In the genomic region with DNA sequence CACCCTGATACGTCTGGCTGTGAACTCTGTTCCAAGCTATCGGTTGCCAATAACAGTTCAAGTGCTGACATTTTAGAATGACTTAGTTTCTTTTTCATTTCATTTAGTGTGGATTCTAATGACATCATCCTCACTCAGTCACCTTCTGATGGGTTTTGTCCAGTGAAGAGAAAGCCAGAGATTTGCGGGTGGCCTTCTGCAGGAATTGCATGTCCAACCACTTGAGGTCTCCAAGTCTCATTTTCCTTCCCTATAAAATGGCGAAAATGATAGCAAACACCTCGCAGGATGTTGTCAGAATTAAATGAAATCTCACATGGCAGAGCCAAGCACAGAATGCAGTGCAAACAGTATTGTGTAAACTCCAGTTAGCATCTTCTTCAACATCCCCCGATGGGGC, we compare ENCODE assay signal across 23 cellular contexts.
"Had no signal": no experiment of that assay in that cellular context is flagged by ENCODE, and none has a peak within 500 bp of the region (broad histone marks: within the 10 kb centered on the region; RNA-seq: fewer than 3 reads in every experiment).

No MANE protein-coding gene starts in this region.

- DNase-seq: activated CD4-positive, alpha-beta T cell treated with anti-CD3 and anti-CD28 coated beads, Interleukin-2, amount 10 ng/mL, durations not matched to agents 24 days and 14 days; activated CD4-positive, CD25-positive, alpha-beta regulatory T cell; activated CD8-positive, alpha-beta memory T cell treated with anti-CD3 and anti-CD28 coated beads, Interleukin-2, amount 50 U/mL, for 4 hours; activated CD8-positive, alpha-beta T cell treated with anti-CD3 and anti-CD28 coated beads, Interleukin-2, amount 10 ng/mL, durations not matched to agents 7 days and 5 days; activated gamma-delta T cell; activated T-cell treated with anti-CD3 and anti-CD28 coated beads, Interleukin-2, amount 50 U/mL, for 48 hours; body of pancreas; central memory CD4-positive, alpha-beta T cell; cortex of kidney; effector CD4-positive, alpha-beta T cell; kidney; mesenchymal stem cell; nephron progenitor cell; stimulated activated CD4-positive, alpha-beta T cell treated with anti-CD3 and anti-CD28 coated beads, Interleukin-15, amount 100 ng/mL, for 24 hours; stimulated activated CD4-positive, alpha-beta T cell treated with anti-CD3 and anti-CD28 coated beads, Interleukin-4, amount 100 ng/mL, for 1 hour; stimulated activated naive B cell treated with anti-CD40 and anti-IgM and Interleukin-4, amounts not matched to agents 10 μg/mL and 1 μg/mL and 100 μg/mL, for 72 hours; substantia nigra; SW 1271; transverse colon had no signal

- H3K36me3 ChIP-seq: transverse colon had no signal

- H2AFZ ChIP-seq: hepatocyte had no signal

- H3K9me3 ChIP-seq: body of pancreas, psoas muscle, transverse colon had no signal

- FAIRE-seq: endothelial cell of umbilical vein, kidney had no signal

- ATAC-seq: activated CD8-positive, alpha-beta T cell treated with anti-CD3 and anti-CD28 coated beads, Interleukin-2, amount 10 ng/mL, durations not matched to agents 7 days and 5 days; activated naive CD4-positive, alpha-beta T cell treated with anti-CD3 and anti-CD28 coated beads, Interleukin-2, amount 50 U/mL, for 72 hours; body of pancreas; stimulated activated naive B cell treated with anti-CD40 and anti-IgM and Interleukin-4, amounts not matched to agents 10 μg/mL and 1 μg/mL and 100 μg/mL, for 72 hours had no signal

- H3K4me2 ChIP-seq: hepatocyte had no signal

- H3K79me2 ChIP-seq: hepatocyte had no signal

- H3K27me3 ChIP-seq: body of pancreas, hepatocyte, transverse colon had no signal

- H3K4me3 ChIP-seq: body of pancreas, hepatocyte, psoas muscle, transverse colon had no signal

- H3K27ac ChIP-seq: body of pancreas, hepatocyte, psoas muscle had no signal
